ENCODE assay signal across 9 cellular contexts in genomic region chr12:79555006-79555925, GRCh38.
DNase-seq lines count a peak whose midpoint lies in the region; ATAC-seq and TF ChIP-seq lines count a peak whose summit lies in the region.
"Had no signal": no experiment of that assay in that cellular context is flagged by ENCODE, and none has a peak within 500 bp of the region (broad histone marks: within the 10 kb centered on the region; RNA-seq: fewer than 3 reads in every experiment).

No MANE protein-coding gene starts in this region.

- H3K27ac Mint-ChIP-seq in CD4-positive, alpha-beta T cell: no peak overlapping the region

- H3K4me1 ChIP-seq in OCI-LY7 (ENCODE audit: insufficient read depth, low read length, poor library complexity, severe bottlenecking) (no peaks in the 10 kb centered on the region), esophagus squamous epithelium (peaks cover 0 to 41% (median 4%) of the 10 kb centered on the region in 3 donors), psoas muscle (peaks cover 3% of the 10 kb centered on the region)

- no peaks in the 10 kb centered on the region for H3K9me3 Mint-ChIP-seq in CD4-positive, alpha-beta T cell

- no peak overlapping the region for H2AFZ ChIP-seq in OCI-LY7 (ENCODE audit: low read length)

- ATAC-seq in GM21423 (IDR thresholded peaks at IDR 0.05; ENCODE audit: unreplicated experiment) (peak; percentile 55), psoas muscle (no peak), HG03521 (IDR thresholded peaks at IDR 0.05; ENCODE audit: unreplicated experiment) (no peak)
- no peak for ATAC-seq in CD4-positive, alpha-beta T cell (ENCODE audit: poor library complexity)

- no peaks in the 10 kb centered on the region for H3K27me3 Mint-ChIP-seq in CD4-positive, alpha-beta T cell

- POLR2A ChIA-PET in OCI-LY7 (lab: Charles Lee): no interaction called here
- POLR2A ChIA-PET in CD4-positive, alpha-beta T cell (lab: Charles Lee): no interaction called here

- BruUV-seq in OCI-LY7 (replicated peaks; lab: Mats Ljungman, UMichigan): no TSS peak

- CTCF ChIA-PET in OCI-LY7 (lab: Charles Lee; ENCODE audit: unreplicated experiment): no interaction called here
- CTCF ChIA-PET in CD4-positive, alpha-beta T cell (lab: Charles Lee): no interaction called here

- intact Hi-C loops in OCI-LY7 (cut with micrococcal nuclease; ENCODE audit: unreplicated experiment): no loop called here
- intact Hi-C loops in esophagus squamous epithelium (cut with DNase I): loop anchor here (10.0 kb wide), 1 partner anchor 140 kb away; the partner anchor contains the start of gene PAWR
- intact Hi-C loops in psoas muscle (cut with DNase I): loop anchor here (5.0 to 10.0 kb wide), 5 partner anchors 137 to 717 kb away; partner anchors contain the start of gene PAWR (in 1 of the 2)
- intact Hi-C loops in CD4-positive, alpha-beta T cell (cut with DNase I, micrococcal nuclease): loop anchor here in 1 of 2 experiments (5.0 to 10.0 kb wide), 2 partner anchors 182 to 630 kb away; no protein-coding TSS in a partner anchor

- H3K4me3 ChIP-seq in AG10803 (ENCODE audit: low read length): no peak overlapping the region
- no peak overlapping the region for H3K4me3 ChIP-seq in OCI-LY7 (ENCODE audit: low read depth, low read length, poor library complexity, severe bottlenecking)
- no peak overlapping the region for H3K4me3 ChIP-seq in esophagus squamous epithelium
- H3K4me3 ChIP-seq in psoas muscle: no peak overlapping the region

- no peaks in the 10 kb centered on the region for H3K79me2 ChIP-seq in OCI-LY7 (ENCODE audit: insufficient read depth, low read depth, low read length)

- WGBS in esophagus squamous epithelium, 2 donors: 65 to 72% methylated on average over 4 of the region's 4 CpGs
- 70 to 81% (median 74%) methylated on average over 4 of the region's 4 CpGs for WGBS in psoas muscle, 3 donors

- DNase-seq in AG10803 (ENCODE audit: low read depth) (peak; percentile 73), OCI-LY7 (ENCODE audit: low spot score) (peak; percentile 31), esophagus squamous epithelium (lab: John Stamatoyannopoulos, UW) (no peak), psoas muscle (no peak)
- no peak for DNase-seq in CD4-positive, alpha-beta T cell
- DNase-seq in activated CD4-positive, alpha-beta T cell treated with anti-CD3 and anti-CD28 coated beads for 1 hour: no peak

- no peaks in the 10 kb centered on the region for H3K4me1 Mint-ChIP-seq in CD4-positive, alpha-beta T cell (ENCODE audit: low read depth)

- H3K36me3 ChIP-seq in OCI-LY7 (ENCODE audit: insufficient read depth, low read length) (peaks cover 36% of the 10 kb centered on the region), esophagus squamous epithelium (peaks cover 0 to 23% (median 0%) of the 10 kb centered on the region in 3 donors), psoas muscle (ENCODE audit: insufficient read depth in 1 of 2, low read depth in 1 of 2) (no peaks in the 10 kb centered on the region)

- no peak overlapping the region for H3K27ac ChIP-seq in OCI-LY7 (ENCODE audit: low read depth, low read length, poor library complexity, severe bottlenecking)
- H3K27ac ChIP-seq in esophagus squamous epithelium: no peak overlapping the region
- H3K27ac ChIP-seq in psoas muscle: no peak overlapping the region
- no peak overlapping the region for H3K27ac ChIP-seq in CD4-positive, alpha-beta T cell (ENCODE audit: low read depth, low read length)
- H3K27ac ChIP-seq: epithelial cell of prostate had no signal

- H3K27me3 ChIP-seq in esophagus squamous epithelium (no peaks in the 10 kb centered on the region), psoas muscle (ENCODE audit: insufficient read depth in 3 of 3, low read length in 2 of 3) (no peaks in the 10 kb centered on the region)
- no peaks in the 10 kb centered on the region for H3K27me3 ChIP-seq in CD4-positive, alpha-beta T cell (ENCODE audit: control insufficient read depth, insufficient read depth, low read length)

- no peak overlapping the region for H3K4me3 Mint-ChIP-seq in CD4-positive, alpha-beta T cell

- TF ChIP-seq CTCF in AG10803 (conservative IDR thresholded peaks at IDR 0.05; ENCODE audit: low read length) (peak; percentile 84), OCI-LY7 (conservative IDR thresholded peaks at IDR 0.05; ENCODE audit: low read length) (peak; percentile 70), esophagus squamous epithelium (IDR thresholded peaks at IDR 0.05) (peak in 5 of 6 experiments; percentile 29 to 65 (median 45)), psoas muscle (IDR thresholded peaks at IDR 0.05) (peak; percentile 52)
- no peak for TF ChIP-seq CTCF in CD4-positive, alpha-beta T cell (IDR thresholded peaks at IDR 0.05)

- no peak overlapping the region for H3K4me2 ChIP-seq in OCI-LY7 (ENCODE audit: low read length)

- H3K9me2 ChIP-seq in OCI-LY7 (ENCODE audit: insufficient read depth, low read length): no peaks in the 10 kb centered on the region

- H3K36me3 Mint-ChIP-seq in CD4-positive, alpha-beta T cell (ENCODE audit: low read depth): no peaks in the 10 kb centered on the region

- H3K9me3 ChIP-seq in OCI-LY7 (ENCODE audit: low read length) (no peaks in the 10 kb centered on the region), esophagus squamous epithelium (no peaks in the 10 kb centered on the region), psoas muscle (no peaks in the 10 kb centered on the region)
- no peaks in the 10 kb centered on the region for H3K9me3 ChIP-seq in CD4-positive, alpha-beta T cell (ENCODE audit: control insufficient read depth, low read length)

- no peak for TF ChIP-seq POLR2A in esophagus squamous epithelium (IDR thresholded peaks at IDR 0.05)

- H4K20me1 ChIP-seq in OCI-LY7 (ENCODE audit: insufficient read depth, low read length): no peaks in the 10 kb centered on the region

Comparison
In these comparisons a context has a peak if more than half of its experiments do, and no peak if none do; other contexts are left out.
1. DNase-seq: peak in AG10803 (single experiment) and OCI-LY7 (single experiment); none in esophagus squamous epithelium (single experiment), psoas muscle (0 of 2), CD4-positive, alpha-beta T cell (0 of 10) and activated CD4-positive, alpha-beta T cell treated with anti-CD3 and anti-CD28 coated beads for 1 hour (single experiment).